Comparison of ENCODE assay signal across 23 cellular contexts in the genomic region with DNA sequence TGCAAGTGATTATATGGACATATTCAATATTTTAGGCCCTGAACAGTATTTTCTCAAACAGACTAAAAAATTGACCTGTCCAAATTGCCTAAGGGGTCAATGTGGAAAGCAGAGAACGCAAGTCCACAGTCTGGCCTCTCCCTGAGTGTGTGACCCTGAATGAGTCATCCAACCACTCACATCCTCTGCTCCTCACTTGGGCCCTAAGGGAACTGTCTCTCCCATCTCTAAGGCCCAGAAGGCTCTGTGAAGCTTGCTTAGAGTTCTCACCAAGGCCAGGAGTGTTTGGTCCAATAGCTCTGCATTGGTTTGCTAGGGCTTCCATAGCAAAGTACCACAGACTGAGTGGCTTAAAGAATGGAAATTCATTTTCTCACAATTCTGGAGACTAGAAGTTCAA.
DNase-seq lines count a peak whose midpoint lies in the region; ATAC-seq, FAIRE-seq and TF ChIP-seq lines count a peak whose summit lies in the region.
"Had no signal": no experiment of that assay in that cellular context is flagged by ENCODE, and none has a peak within 500 bp of the region (broad histone marks: within the 10 kb centered on the region; RNA-seq: fewer than 3 reads in every experiment).

No MANE protein-coding gene starts in this region.

- peak; percentile 62; the same call in 1 of the 2 replicates for ATAC-seq in PC-3
- ATAC-seq: upper lobe of right lung had no signal

- H2BK15ac ChIP-seq in mesenchymal stem cell (ENCODE audit: low read depth, poor library complexity, severe bottlenecking) = no peak overlapping the region

- no peak overlapping the region for H3K18ac ChIP-seq in mesenchymal stem cell (ENCODE audit: low read depth in 1 of 2, low read length in 2 of 2)

- H3K4me3 ChIP-seq in PC-3 (ENCODE audit: low read length) (no peak overlapping the region), epithelial cell of esophagus (ENCODE audit: low read length) (no peak overlapping the region), mesenchymal stem cell (ENCODE audit: insufficient read depth in 1 of 2, low read depth in 1 of 2, low read length in 2 of 2) (no peak overlapping the region), kidney (ENCODE audit: low read length in 2 of 2) (no peak overlapping the region)
- H3K4me3 ChIP-seq: BLaER1 treated with 17β-estradiol and CSF1 and Interleukin-3, amounts not matched to agents 10 nM and 100 nM; coronary artery; hepatocyte; SK-N-MC; upper lobe of right lung had no signal

- H3K4me1 ChIP-seq in PC-3 (ENCODE audit: insufficient read depth, low read length) = no peaks in the 10 kb centered on the region
- H3K4me1 ChIP-seq in mesenchymal stem cell (ENCODE audit: control insufficient read depth, insufficient read depth, low read depth, low read length) = peaks cover 2% of the 10 kb centered on the region
- H3K4me1 ChIP-seq in kidney (ENCODE audit: control insufficient read depth in 1 of 2, insufficient read depth in 1 of 2, low read depth in 1 of 2, low read length in 2 of 2) = no peaks in the 10 kb centered on the region
- H3K4me1 ChIP-seq: upper lobe of right lung had no signal

- no peak overlapping the region for H2AFZ ChIP-seq in PC-3 (ENCODE audit: low read length)
- H2AFZ ChIP-seq in mesenchymal stem cell (ENCODE audit: low read depth, low read length) = no peak overlapping the region
- H2AFZ ChIP-seq: hepatocyte had no signal

- no peak overlapping the region for H2AK5ac ChIP-seq in mesenchymal stem cell (ENCODE audit: low read length, severe bottlenecking)

- POLR2A ChIA-PET in PC-3 (lab: Charles Lee; ENCODE audit: unreplicated experiment) = no interaction called here

- BruUV-seq in PC-3 (replicated peaks; lab: Mats Ljungman, UMichigan) = no TSS peak

- no peak for FAIRE-seq in kidney (lab: Jason Lieb, UNC)
- FAIRE-seq: TTC549 had no signal

- H3F3A ChIP-seq in PC-3 (ENCODE audit: low read length, unreplicated experiment) = no peaks in the 10 kb centered on the region

- H3K9ac ChIP-seq in PC-3 (ENCODE audit: low read length) = no peak overlapping the region
- no peak overlapping the region for H3K9ac ChIP-seq in mesenchymal stem cell (ENCODE audit: low read length)
- no peak overlapping the region for H3K9ac ChIP-seq in kidney (ENCODE audit: low read length in 2 of 2)
- H3K9ac ChIP-seq: BLaER1 treated with 17β-estradiol and CSF1 and Interleukin-3, amounts not matched to agents 10 nM and 100 nM had no signal

- no peak overlapping the region for H3K14ac ChIP-seq in mesenchymal stem cell (ENCODE audit: low read length in 2 of 2)

- H3K23ac ChIP-seq in mesenchymal stem cell (ENCODE audit: low read length in 2 of 2) = no peak overlapping the region

- no peaks in the 10 kb centered on the region for H3K9me2 ChIP-seq in PC-3 (replicated peaks; ENCODE audit: low read length)

- H4K91ac ChIP-seq in mesenchymal stem cell (ENCODE audit: low read length) = no peak overlapping the region

- WGBS in mesenchymal stem cell = 16% methylated on average over 1 of the region's 1 CpG

- no peak overlapping the region for H2BK5ac ChIP-seq in mesenchymal stem cell (ENCODE audit: low read depth, low read length, poor library complexity, severe bottlenecking)

- CTCF ChIA-PET in PC-3 (lab: Charles Lee) = no interaction called here

- TF ChIP-seq CTCF in PC-3 (conservative IDR thresholded peaks at IDR 0.05; ENCODE audit: low read depth, low read length) (no peak), epithelial cell of esophagus (IDR thresholded peaks at IDR 0.05; ENCODE audit: insufficient read depth, low read depth, low read length, missing control alignments) (no peak), kidney (IDR thresholded peaks at IDR 0.05; ENCODE audit: borderline replicate concordance, extremely low read depth, insufficient read depth) (no peak)

- H3K27ac ChIP-seq in PC-3 (ENCODE audit: low read length) (no peak overlapping the region), mesenchymal stem cell (ENCODE audit: low read length, poor library complexity, severe bottlenecking) (no peak overlapping the region), kidney (ENCODE audit: low read depth in 2 of 2, low read length in 2 of 2) (no peak overlapping the region), substantia nigra (ENCODE audit: low read depth, low read length, poor library complexity, severe bottlenecking) (no peak overlapping the region)
- H3K27ac ChIP-seq: 22Rv1; BLaER1 treated with 17β-estradiol and CSF1 and Interleukin-3, amounts not matched to agents 10 nM and 100 nM; coronary artery; hepatocyte; SK-N-MC; upper lobe of right lung had no signal

- intact Hi-C loops in PC-3 (cut with micrococcal nuclease) (no loop called here), kidney (cut with DNase I) (no loop called here)

- no peak overlapping the region for H2BK120ac ChIP-seq in mesenchymal stem cell (ENCODE audit: low read depth, low read length)

- no peaks in the 10 kb centered on the region for H3K79me2 ChIP-seq in PC-3 (ENCODE audit: low read length)
- H3K79me2 ChIP-seq: hepatocyte had no signal

- H3K79me1 ChIP-seq in mesenchymal stem cell (replicated peaks; ENCODE audit: low read length, poor library complexity, severe bottlenecking) = no peaks in the 10 kb centered on the region

- H2BK12ac ChIP-seq in mesenchymal stem cell (ENCODE audit: low read length in 2 of 2) = no peak overlapping the region

- no peaks in the 10 kb centered on the region for H4K20me1 ChIP-seq in PC-3 (ENCODE audit: low read length)
- H4K20me1 ChIP-seq: BLaER1 treated with 17β-estradiol and CSF1 and Interleukin-3, amounts not matched to agents 10 nM and 100 nM had no signal

- H3K4ac ChIP-seq in mesenchymal stem cell (ENCODE audit: low read depth in 1 of 2, low read length in 2 of 2) = no peak overlapping the region

- peak; percentile 34 for DNase-seq in DMS53 (lab: John Stamatoyannopoulos, UW)
- DNase-seq in DMS53 treated with DMSO at 0.1 percent for 48 hours (lab: John Stamatoyannopoulos, UW; ENCODE audit: unreplicated experiment) = no peak
- DNase-seq in PC-3 = peak; percentile 38
- DNase-seq in epithelial cell of esophagus (ENCODE audit: low read depth) = peak; percentile 72
- peak; percentile 19 for DNase-seq in mesenchymal stem cell
- no peak for DNase-seq in DMS114 treated with DMSO at 0.1 percent for 48 hours (lab: John Stamatoyannopoulos, UW; ENCODE audit: unreplicated experiment)
- no peak for DNase-seq in kidney
- no peak for DNase-seq in substantia nigra (lab: John Stamatoyannopoulos, UW)
- DNase-seq: activated CD4-positive, alpha-beta T cell treated with anti-CD3 and anti-CD28 coated beads for 48 hours; activated CD8-positive, alpha-beta memory T cell treated with anti-CD3 and anti-CD28 coated beads, Interleukin-2, amount 50 U/mL, for 48 hours; activated gamma-delta T cell; anterior cingulate cortex; DMS79 treated with DMSO at 0.1 percent for 48 hours; left cardiac atrium; NCI-H187; NCI-H446 treated with DMSO at 0.1 percent for 48 hours; upper lobe of right lung had no signal

- H3K9me3 ChIP-seq in PC-3 (ENCODE audit: low read length) = no peaks in the 10 kb centered on the region
- peaks cover 3% of the 10 kb centered on the region for H3K9me3 ChIP-seq in mesenchymal stem cell (ENCODE audit: control insufficient read depth, low read length)
- peaks cover 0 to 5% of the 10 kb centered on the region in 2 donors for H3K9me3 ChIP-seq in kidney (ENCODE audit: control insufficient read depth in 1 of 2, low read length in 2 of 2)
- H3K9me3 ChIP-seq: upper lobe of right lung had no signal

- H3K4me2 ChIP-seq in PC-3 (ENCODE audit: low read length) (no peak overlapping the region), mesenchymal stem cell (ENCODE audit: low read length, poor library complexity, severe bottlenecking) (no peak overlapping the region)
- H3K4me2 ChIP-seq: hepatocyte had no signal

- H3K36me3 ChIP-seq in PC-3 (ENCODE audit: low read depth, low read length) = no peaks in the 10 kb centered on the region
- H3K36me3 ChIP-seq in mesenchymal stem cell (ENCODE audit: control insufficient read depth in 1 of 2, insufficient read depth in 2 of 2, low read depth in 1 of 2, low read length in 2 of 2) = no peaks in the 10 kb centered on the region
- H3K36me3 ChIP-seq in kidney (ENCODE audit: control insufficient read depth in 1 of 2, insufficient read depth in 2 of 2, low read length in 2 of 2) = no peaks in the 10 kb centered on the region
- H3K36me3 ChIP-seq: BLaER1 treated with 17β-estradiol and CSF1 and Interleukin-3, amounts not matched to agents 10 nM and 100 nM; upper lobe of right lung had no signal

- H3K27me3 ChIP-seq in PC-3 (ENCODE audit: low read length) (peaks cover 56% of the 10 kb centered on the region), mesenchymal stem cell (ENCODE audit: control insufficient read depth in 1 of 2, insufficient read depth in 1 of 2, low read length in 2 of 2) (peaks cover 3 to 9% of the 10 kb centered on the region in 2 experiments)
- H3K27me3 ChIP-seq: BLaER1 treated with 17β-estradiol and CSF1 and Interleukin-3, amounts not matched to agents 10 nM and 100 nM; hepatocyte; upper lobe of right lung had no signal

- no peak overlapping the region for H4K8ac ChIP-seq in mesenchymal stem cell (ENCODE audit: low read length)

Comparison
In these comparisons a context has a peak if more than half of its experiments do, and no peak if none do; other contexts are left out.
1. DNase-seq: peak in DMS53 (single experiment), PC-3 (single experiment), epithelial cell of esophagus (single experiment) and mesenchymal stem cell (single experiment); none in DMS53 treated with DMSO at 0.1 percent for 48 hours (single experiment), DMS114 treated with DMSO at 0.1 percent for 48 hours (single experiment), kidney (single experiment) and substantia nigra (0 of 49).